12 cellular contexts compared by ENCODE assay signal in genomic region chr17:55463600-55463999, GRCh38. TPM values are rescaled to one million over a fixed set of nuclear protein-coding genes. Genes with fewer than 3 reads are reported as not detected.
DNase-seq lines count a peak whose midpoint lies in the region; ATAC-seq, FAIRE-seq and TF ChIP-seq lines count a peak whose summit lies in the region.
"Had no signal": no experiment of that assay in that cellular context is flagged by ENCODE, and none has a peak within 500 bp of the region (broad histone marks: within the 10 kb centered on the region; RNA-seq: fewer than 3 reads in every experiment).

No MANE protein-coding gene starts in this region.

- peak overlapping the region; percentile 55; the same call in 1 of the 2 replicates for H2AFZ ChIP-seq in OCI-LY7 (ENCODE audit: low read length)

- H3K4me2 ChIP-seq in OCI-LY7 (ENCODE audit: low read length) = peak overlapping the region; percentile 35

- ATAC-seq in GM19455 (IDR thresholded peaks at IDR 0.05; ENCODE audit: unreplicated experiment) (peak; percentile 76), HG02885 (IDR thresholded peaks at IDR 0.05; ENCODE audit: poor library complexity, unreplicated experiment) (peak; percentile 89), HG02981 (IDR thresholded peaks at IDR 0.05; ENCODE audit: unreplicated experiment) (no peak), sciatic nerve (no peak)

- peaks cover 39% of the 10 kb centered on the region for H3K4me1 ChIP-seq in OCI-LY7 (ENCODE audit: insufficient read depth, low read length, poor library complexity, severe bottlenecking)
- H3K4me1 ChIP-seq: right lobe of liver had no signal

- no peak for TF ChIP-seq CTCF in OCI-LY7 (conservative IDR thresholded peaks at IDR 0.05; ENCODE audit: low read length)

- no peak overlapping the region for H3K27ac ChIP-seq in OCI-LY7 (ENCODE audit: low read depth, low read length, poor library complexity, severe bottlenecking)
- H3K27ac ChIP-seq: right lobe of liver had no signal

- no peaks in the 10 kb centered on the region for H3K36me3 ChIP-seq in OCI-LY7 (ENCODE audit: insufficient read depth, low read length)
- H3K36me3 ChIP-seq: MG63, right lobe of liver had no signal

- no peaks in the 10 kb centered on the region for H3K9me3 ChIP-seq in OCI-LY7 (ENCODE audit: low read length)
- H3K9me3 ChIP-seq: right lobe of liver had no signal

- no peaks in the 10 kb centered on the region for H3K79me2 ChIP-seq in OCI-LY7 (ENCODE audit: insufficient read depth, low read depth, low read length)

- no peak for FAIRE-seq in GM12891 (lab: Jason Lieb, UNC)

- CTCF ChIA-PET in OCI-LY7 (lab: Charles Lee; ENCODE audit: unreplicated experiment) = no interaction called here

- H3K9me2 ChIP-seq in OCI-LY7 (ENCODE audit: insufficient read depth, low read length) = no peaks in the 10 kb centered on the region

- no peaks in the 10 kb centered on the region for H4K20me1 ChIP-seq in OCI-LY7 (ENCODE audit: insufficient read depth, low read length)

- no peak overlapping the region for H3K4me3 ChIP-seq in OCI-LY7 (ENCODE audit: low read depth, low read length, poor library complexity, severe bottlenecking)
- H3K4me3 ChIP-seq: MG63, right lobe of liver had no signal

- POLR2A ChIA-PET in OCI-LY7 (lab: Charles Lee) = interaction anchor here (0.9 to 1.0 kb wide), 2 partner anchors 42 to 58 kb away, joined by 3 to 4 read pairs; partner anchors contain the start of gene MMD

- DNase-seq in GM12891 (ENCODE audit: insufficient read length, low spot score) = no peak
- DNase-seq in OCI-LY7 (ENCODE audit: low spot score) = peak; percentile 73
- DNase-seq in HUDEP-2 (lab: John Stamatoyannopoulos, UW; ENCODE audit: unreplicated experiment in 76 of 76) = no peak
- DNase-seq in D341Med (ENCODE audit: low spot score) = no peak
- no peak for DNase-seq in sciatic nerve (ENCODE audit: low spot score)
- DNase-seq: MG63, NCI-H524 treated with DMSO at 0.1 percent for 48 hours, right lobe of liver had no signal

- intact Hi-C loops in OCI-LY7 (cut with micrococcal nuclease; ENCODE audit: unreplicated experiment) = no loop called here
- intact Hi-C loops in sciatic nerve (cut with DNase I) = no loop called here

- BruUV-seq in OCI-LY7 (replicated peaks; lab: Mats Ljungman, UMichigan) = no TSS peak

- no peak for TF ChIP-seq POLR2A in GM12891 (IDR thresholded peaks at IDR 0.05; ENCODE audit: low read depth, low read length)

TF ChIP-seq in GM12891, 5 proteins besides CTCF, POLR2A, EP300 and RAD21:
- TF ChIP-seq SPI1 (IDR thresholded peaks at IDR 0.05; ENCODE audit: low read depth, low read length) (peak; percentile 73), PAX5 (IDR thresholded peaks at IDR 0.05; ENCODE audit: insufficient read depth, low read length, severe bottlenecking) (no peak)

RNA-seq across cellular contexts. Expression of gene MMD, which starts 42.0 kb away (rescaled TPM):
- 7.0 TPM for polyA plus RNA-seq in GM12891 (2012; ENCODE audit: low read depth, missing spikeins)
- total RNA-seq in OCI-LY7 (2014; rRNA removed; shearing (Covaris generic)) = 41.4 and 42.7 TPM in 2 replicates
- total RNA-seq in OCI-LY7 (2022) = 43.8 and 48.4 TPM in 2 replicates
- total RNA-seq in sciatic nerve = 13.8 TPM

RNA-seq across cellular contexts. Expression of gene SMIM36, which starts 47.7 kb away (rescaled TPM):
- not detected for polyA plus RNA-seq in GM12891 (2012; ENCODE audit: low read depth, missing spikeins)
- total RNA-seq in OCI-LY7 (2014; rRNA removed; shearing (Covaris generic)) = not detected in 2 replicates
- total RNA-seq in OCI-LY7 (2022) (not detected in 2 replicates), sciatic nerve (not detected)
- total RNA-seq: CD4-positive, CD25-positive, alpha-beta regulatory T cell; right lobe of liver had no signal
- polyA plus RNA-seq: CD4-positive, CD25-positive, alpha-beta regulatory T cell had no signal

Comparison
In these comparisons a context has a peak if more than half of its experiments do, and no peak if none do; other contexts are left out.
1. ATAC-seq: peak in GM19455 (single experiment) and HG02885 (single experiment); none in HG02981 (single experiment) and sciatic nerve (single experiment).